12 cellular contexts compared by ENCODE assay signal in genomic region chr16:69706256-69706974, GRCh38. TPM values are rescaled to one million over a fixed set of nuclear protein-coding genes. Genes with fewer than 3 reads are reported as not detected.
DNase-seq lines count a peak whose midpoint lies in the region; ATAC-seq and TF ChIP-seq lines count a peak whose summit lies in the region.
"Had no signal": no experiment of that assay in that cellular context is flagged by ENCODE, and none has a peak within 500 bp of the region (broad histone marks: within the 10 kb centered on the region; RNA-seq: fewer than 3 reads in every experiment).

No MANE protein-coding gene starts in this region.

- H3K4me3 Mint-ChIP-seq in mesothelial cell of epicardium (no peak overlapping the region), natural killer cell (no peak overlapping the region)

- no peaks in the 10 kb centered on the region for H4K20me1 ChIP-seq in mammary epithelial cell (ENCODE audit: insufficient read depth, low read length)

- H3K27ac ChIP-seq in mammary epithelial cell (ENCODE audit: insufficient read depth, low read depth, low read length) (no peak overlapping the region), SJCRH30 (no peak overlapping the region), adrenal gland (peak overlapping the region in 1 of 5 donors; percentile 36)
- H3K27ac ChIP-seq: KMS-11, sigmoid colon had no signal

- H3K4me1 Mint-ChIP-seq in mesothelial cell of epicardium (peaks cover 16% of the 10 kb centered on the region), natural killer cell (peaks cover 0 to 7% of the 10 kb centered on the region in 2 donors)

- H3K4me1 ChIP-seq in mammary epithelial cell (ENCODE audit: insufficient read depth, low read length) (peaks cover 21% of the 10 kb centered on the region), SJCRH30 (no peaks in the 10 kb centered on the region), adrenal gland (replicated peaks in 1 of 2) (peaks cover 0 to 18% of the 10 kb centered on the region in 2 donors)

- DNase-seq in AML-193 (lab: John Stamatoyannopoulos, UW), result peak; percentile 33 to 45
- peak; percentile 51 for DNase-seq in HPDE6-E6E7 (ENCODE audit: extremely low spot score)
- DNase-seq in mammary epithelial cell, result peak; percentile 49
- DNase-seq in mesothelial cell of epicardium (ENCODE audit: low spot score in 2 of 2, unreplicated experiment in 2 of 2), result no peak
- DNase-seq in SJCRH30, result no peak
- no peak for DNase-seq in NCI-H2196 (lab: John Stamatoyannopoulos, UW; ENCODE audit: unreplicated experiment)
- no peak for DNase-seq in natural killer cell
- no peak for DNase-seq in adrenal gland
- DNase-seq: amniotic stem cell, NCI-H526, sigmoid colon had no signal

- 7% methylated on average over 1 of the region's 1 CpG for WGBS in mammary epithelial cell (ENCODE audit: low coverage, missing lambda C conversion rate)
- WGBS in adrenal gland, 4 donors, result 81 to 96% (median 90%) methylated on average over 1 of the region's 1 CpG

- H3K27me3 Mint-ChIP-seq in mesothelial cell of epicardium (ENCODE audit: low read depth) (no peaks in the 10 kb centered on the region), natural killer cell (ENCODE audit: low read depth in 2 of 2) (no peaks in the 10 kb centered on the region)

- no peak overlapping the region for H3K4me3 ChIP-seq in mammary epithelial cell (replicated peaks in 1 of 3; ENCODE audit: insufficient read depth in 1 of 3, low read depth in 2 of 3, low read length in 3 of 3)
- H3K4me3 ChIP-seq in SJCRH30, result no peak overlapping the region
- H3K4me3 ChIP-seq in adrenal gland, result no peak overlapping the region
- H3K4me3 ChIP-seq: sigmoid colon had no signal

- dilution Hi-C loops in mammary epithelial cell (cut with HindIII; ENCODE audit: low sequenced_read_pairs), result no loop called here

- H3K27me3 ChIP-seq in mammary epithelial cell (ENCODE audit: insufficient read depth, low read length) (no peaks in the 10 kb centered on the region), SJCRH30 (no peaks in the 10 kb centered on the region), adrenal gland (no peaks in the 10 kb centered on the region)
- H3K27me3 ChIP-seq: sigmoid colon had no signal

- H3K36me3 Mint-ChIP-seq in mesothelial cell of epicardium (peaks cover 12% of the 10 kb centered on the region), natural killer cell (no peaks in the 10 kb centered on the region)

- no peak for TF ChIP-seq CTCF in mammary epithelial cell (conservative IDR thresholded peaks at IDR 0.05 in 1 of 2, IDR thresholded peaks at IDR 0.05 in 1 of 2; ENCODE audit: extremely low read depth in 1 of 2, insufficient read depth in 1 of 2, low read depth in 1 of 2, low read length in 2 of 2)
- no peak for TF ChIP-seq CTCF in mesothelial cell of epicardium (IDR thresholded peaks at IDR 0.05; ENCODE audit: unreplicated experiment)
- no peak for TF ChIP-seq CTCF in natural killer cell (IDR thresholded peaks at IDR 0.05)
- no peak for TF ChIP-seq CTCF in adrenal gland (IDR thresholded peaks at IDR 0.05)

- in situ Hi-C loops in mammary epithelial cell (cut with MboI; ENCODE audit: low sequenced_read_pairs in 2 of 2), result no loop called here

- H3K27ac Mint-ChIP-seq in mesothelial cell of epicardium (peak overlapping the region; percentile 57), natural killer cell (no peak overlapping the region)

- BruUV-seq in mammary epithelial cell (replicated peaks; lab: Mats Ljungman, UMichigan), result no TSS peak

- no peak overlapping the region for H2AFZ ChIP-seq in mammary epithelial cell (ENCODE audit: low read depth, low read length)

- no peaks in the 10 kb centered on the region for H3K9me3 ChIP-seq in mammary epithelial cell (replicated peaks; ENCODE audit: insufficient read depth, low read length)
- no peaks in the 10 kb centered on the region for H3K9me3 ChIP-seq in SJCRH30 (replicated peaks)
- H3K9me3 ChIP-seq in adrenal gland (replicated peaks in 1 of 3), result no peaks in the 10 kb centered on the region
- H3K9me3 ChIP-seq: sigmoid colon had no signal

- CTCF ChIA-PET in mammary epithelial cell (lab: Charles Lee; ENCODE audit: low non-redundant PET), result interaction anchor here (0.6 to 0.7 kb wide), 3 partner anchors 55 to 252 kb away, joined by 3 to 10 read pairs (median 3); no protein-coding TSS in a partner anchor

- H3K36me3 ChIP-seq in mammary epithelial cell (ENCODE audit: insufficient read depth, low read length) (peaks cover 14% of the 10 kb centered on the region), SJCRH30 (no peaks in the 10 kb centered on the region), adrenal gland (replicated peaks in 1 of 2) (peaks cover 0 to 5% of the 10 kb centered on the region in 2 donors)

- H3K9ac ChIP-seq in mammary epithelial cell (ENCODE audit: insufficient read depth, low read length), result no peak overlapping the region
- H3K9ac ChIP-seq: KMS-11 had no signal

- TF ChIP-seq POLR2A in adrenal gland (IDR thresholded peaks at IDR 0.05), result no peak

- intact Hi-C loops in mammary epithelial cell (cut with micrococcal nuclease) (loop anchor here (5.0 to 10.0 kb wide), 2 partner anchors 226 to 312 kb away; no protein-coding TSS in a partner anchor), natural killer cell (cut with micrococcal nuclease) (loop anchor here (10.0 kb wide), 1 partner anchor 948 kb away; no protein-coding TSS in a partner anchor), adrenal gland (cut with DNase I) (no loop called here)

- H3K9me3 Mint-ChIP-seq in mesothelial cell of epicardium, result no peaks in the 10 kb centered on the region
- no peaks in the 10 kb centered on the region for H3K9me3 Mint-ChIP-seq in natural killer cell

- no peak for ATAC-seq in natural killer cell

- H3K4me2 ChIP-seq in mammary epithelial cell (ENCODE audit: insufficient read depth, low read depth, low read length), result peak overlapping the region; percentile 28
- H3K4me2 ChIP-seq: KMS-11 had no signal

- H3K79me2 ChIP-seq in mammary epithelial cell (ENCODE audit: insufficient read depth, low read length), result peaks cover 9% of the 10 kb centered on the region

RNA-seq across cellular contexts. Expression of gene NQO1, which starts 19.9 kb away (rescaled TPM):
- total RNA-seq in mammary epithelial cell, result 100 to 1,000 TPM; 241 to 421 TPM
- 446 TPM for polyA plus RNA-seq in mammary epithelial cell
- polyA minus RNA-seq in mammary epithelial cell, result 221 TPM
- total RNA-seq in mesothelial cell of epicardium, result 30.9 to 33.3 TPM (median 31.8 TPM) in 3 replicates
- 13.0 and 14.6 TPM in 2 replicates for total RNA-seq in SJCRH30 (2014; rRNA removed; shearing (Covaris generic))
- 1 to 10 TPM; 4.0 to 4.8 (median 4.5) TPM for total RNA-seq in natural killer cell
- total RNA-seq in adrenal gland, result 100 to 1,000 TPM in 4 of 8 donors, 10 to 100 TPM in 4; 56.6 to 226 (median 99.5) TPM
- polyA plus RNA-seq in adrenal gland, result 100 to 1,000 TPM in 2 of 3 donors, 10 to 100 TPM in 1; 22.0 to 171 (median 102) TPM

RNA-seq across cellular contexts. Expression of gene NOB1, which starts 48.3 kb away (rescaled TPM):
- 10 to 100 TPM; 30.7 to 72.3 TPM for total RNA-seq in mammary epithelial cell
- polyA plus RNA-seq in mammary epithelial cell, result 90.4 TPM
- 83.8 TPM for polyA minus RNA-seq in mammary epithelial cell
- 52.9 to 59.4 TPM (median 56.1 TPM) in 3 replicates for total RNA-seq in mesothelial cell of epicardium
- total RNA-seq in SJCRH30 (2014; rRNA removed; shearing (Covaris generic)), result 23.3 and 27.4 TPM in 2 replicates
- 10 to 100 TPM; 20.9 to 34.4 (median 32.0) TPM for total RNA-seq in natural killer cell
- 10 to 100 TPM; 57.1 to 98.4 (median 77.2) TPM for total RNA-seq in adrenal gland
- 10 to 100 TPM; 29.5 to 68.1 (median 38.6) TPM for polyA plus RNA-seq in adrenal gland

RNA-seq across cellular contexts. Expression of gene WWP2, which starts 55.7 kb away (rescaled TPM):
- 10 to 100 TPM; 30.3 to 32.8 TPM for total RNA-seq in mammary epithelial cell
- 13.3 TPM for polyA plus RNA-seq in mammary epithelial cell
- polyA minus RNA-seq in mammary epithelial cell, result 41.5 TPM
- 32.4 to 39.6 TPM (median 33.8 TPM) in 3 replicates for total RNA-seq in mesothelial cell of epicardium
- 10.5 and 12.0 TPM in 2 replicates for total RNA-seq in SJCRH30 (2014; rRNA removed; shearing (Covaris generic))
- total RNA-seq in natural killer cell, result 10 to 100 TPM; 72.8 to 95.6 (median 81.6) TPM
- 10 to 100 TPM; 62.2 to 99.8 (median 77.7) TPM for total RNA-seq in adrenal gland
- polyA plus RNA-seq in adrenal gland, result 10 to 100 TPM; 28.3 to 45.7 (median 31.6) TPM

Comparison
In these comparisons a context has a peak if more than half of its experiments do, and no peak if none do; other contexts are left out.
1. DNase-seq: peak in AML-193 (2 of 2), HPDE6-E6E7 (single experiment) and mammary epithelial cell (single experiment); none in mesothelial cell of epicardium (0 of 2), SJCRH30 (0 of 2), NCI-H2196 (single experiment), natural killer cell (single experiment) and adrenal gland (0 of 7).
2. intact Hi-C loops: an anchor here in mammary epithelial cell (5.0 to 10.0 kb wide) and natural killer cell (10.0 kb wide); none called in adrenal gland.